ENCODE assay signal across 8 cellular contexts in the genomic region with DNA sequence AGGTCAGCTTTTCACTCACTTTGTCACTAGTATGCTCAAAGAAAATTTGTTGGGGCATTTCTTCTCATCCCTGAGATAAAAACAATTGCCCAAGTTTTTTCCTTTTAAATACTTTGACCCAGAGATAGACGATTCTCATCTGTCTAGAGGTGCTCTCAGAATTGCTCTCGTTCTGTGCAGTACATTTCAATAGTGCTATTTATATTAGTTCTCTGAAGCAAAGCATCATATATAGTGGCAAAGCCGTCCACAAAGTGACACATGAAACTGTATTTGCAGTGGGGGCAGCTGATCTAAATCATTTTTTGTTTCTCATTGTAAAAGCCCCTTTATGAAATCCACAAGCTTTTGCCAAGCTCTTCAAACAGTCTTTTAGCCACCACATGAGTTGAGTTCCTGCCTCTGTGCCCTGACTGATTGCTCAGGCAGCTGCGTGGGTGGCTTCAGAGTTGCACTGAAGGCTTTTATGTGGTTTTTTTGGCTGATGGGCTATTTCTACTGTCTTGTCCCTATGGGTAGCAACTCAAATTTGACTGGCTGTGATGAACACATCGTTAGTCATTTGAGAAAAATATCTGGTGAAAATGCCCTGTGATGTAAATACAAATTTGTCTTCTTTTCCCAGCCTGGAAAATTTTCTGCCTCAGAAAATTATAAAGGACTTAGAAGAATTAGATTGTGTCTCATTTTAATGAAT.
DNase-seq lines count a peak whose midpoint lies in the region; ATAC-seq and FAIRE-seq lines count a peak whose summit lies in the region.

No MANE protein-coding gene starts in this region.

- no peak overlapping the region for H4K5ac ChIP-seq in mesendoderm (ENCODE audit: low read length)

- H3K9me3 Mint-ChIP-seq in activated T-cell treated with anti-CD3 and anti-CD28 coated beads, Interleukin-2, amount 50 U/mL, for 24 hours, result peaks cover 4% of the 10 kb centered on the region
- no peaks in the 10 kb centered on the region for H3K9me3 Mint-ChIP-seq in naive thymus-derived CD4-positive, alpha-beta T cell

- H3K23ac ChIP-seq in mesendoderm (ENCODE audit: low read length), result no peak overlapping the region

- H3K4me1 ChIP-seq in naive thymus-derived CD4-positive, alpha-beta T cell (ENCODE audit: control insufficient read depth in 2 of 2, insufficient read depth in 2 of 2, low read length in 2 of 2), result peaks cover 0 to 7% of the 10 kb centered on the region in 2 donors
- H3K4me1 ChIP-seq in mesendoderm (ENCODE audit: control insufficient read depth, low read depth, low read length), result no peaks in the 10 kb centered on the region

- CTCF ChIA-PET in naive thymus-derived CD4-positive, alpha-beta T cell (lab: Charles Lee), result no interaction called here

- H2BK120ac ChIP-seq in mesendoderm (ENCODE audit: low read depth, low read length), result no peak overlapping the region

- no CpG with 5 or more reads among the region's 5 CpGs for WGBS in mesendoderm (ENCODE audit: extremely low coverage, insufficient coverage, low lambda C conversion rate)

- H3K4me3 Mint-ChIP-seq in activated T-cell treated with anti-CD3 and anti-CD28 coated beads, Interleukin-2, amount 50 U/mL, for 24 hours, result no peak overlapping the region
- peak overlapping the region in 6 of 10 donors; percentile 12 to 46 (median 28) for H3K4me3 Mint-ChIP-seq in naive thymus-derived CD4-positive, alpha-beta T cell

- no peak overlapping the region for H4K8ac ChIP-seq in mesendoderm (ENCODE audit: low read depth, low read length)

- H3K9me3 ChIP-seq in naive thymus-derived CD4-positive, alpha-beta T cell (ENCODE audit: control insufficient read depth in 2 of 3, low read length in 3 of 3), result no peaks in the 10 kb centered on the region

- POLR2A ChIA-PET in naive thymus-derived CD4-positive, alpha-beta T cell (lab: Charles Lee), result no interaction called here

- H3K4me1 Mint-ChIP-seq in activated T-cell treated with anti-CD3 and anti-CD28 coated beads, Interleukin-2, amount 50 U/mL, for 24 hours (ENCODE audit: low read depth), result peaks cover 29% of the 10 kb centered on the region
- peaks cover 0 to 21% (median 15%) of the 10 kb centered on the region in 7 donors for H3K4me1 Mint-ChIP-seq in naive thymus-derived CD4-positive, alpha-beta T cell

- H3K4me3 ChIP-seq in naive thymus-derived CD4-positive, alpha-beta T cell (ENCODE audit: low read length), result no peak overlapping the region
- no peak overlapping the region for H3K4me3 ChIP-seq in mesendoderm (ENCODE audit: low read length)

- H3K79me1 ChIP-seq in mesendoderm (ENCODE audit: low read length), result no peaks in the 10 kb centered on the region

- no peak overlapping the region for H3K9ac ChIP-seq in mesendoderm (ENCODE audit: low read length)

- no peak overlapping the region for H2BK5ac ChIP-seq in mesendoderm (ENCODE audit: low read length)

- H3K79me2 ChIP-seq in mesendoderm (ENCODE audit: control insufficient read depth, insufficient read depth, low read length), result no peaks in the 10 kb centered on the region

- no peak overlapping the region for H3K56ac ChIP-seq in mesendoderm (ENCODE audit: low read length)

- ATAC-seq in GM21390 (IDR thresholded peaks at IDR 0.05; ENCODE audit: unreplicated experiment), result peak; percentile 91
- ATAC-seq in naive thymus-derived CD4-positive, alpha-beta T cell, result peak; percentile 61

- no peaks in the 10 kb centered on the region for H3K36me3 Mint-ChIP-seq in activated T-cell treated with anti-CD3 and anti-CD28 coated beads, Interleukin-2, amount 50 U/mL, for 24 hours (ENCODE audit: low read depth)
- peaks cover 0 to 4% (median 0%) of the 10 kb centered on the region in 5 donors for H3K36me3 Mint-ChIP-seq in naive thymus-derived CD4-positive, alpha-beta T cell

- intact Hi-C loops in naive thymus-derived CD4-positive, alpha-beta T cell (cut with micrococcal nuclease), result no loop called here

- H3K27me3 ChIP-seq in naive thymus-derived CD4-positive, alpha-beta T cell (ENCODE audit: control insufficient read depth in 2 of 2, insufficient read depth in 2 of 2, low read length in 2 of 2), result no peaks in the 10 kb centered on the region
- no peaks in the 10 kb centered on the region for H3K27me3 ChIP-seq in mesendoderm (ENCODE audit: insufficient read depth, low read length, poor library complexity)

- H2BK15ac ChIP-seq in mesendoderm (replicated peaks; ENCODE audit: low read depth), result no peak overlapping the region

- H3K36me3 ChIP-seq in naive thymus-derived CD4-positive, alpha-beta T cell (ENCODE audit: control insufficient read depth in 2 of 3, insufficient read depth in 3 of 3, low read length in 3 of 3), result no peaks in the 10 kb centered on the region
- no peaks in the 10 kb centered on the region for H3K36me3 ChIP-seq in mesendoderm (ENCODE audit: control insufficient read depth, insufficient read depth, low read length)

- H3K27ac ChIP-seq in naive thymus-derived CD4-positive, alpha-beta T cell (ENCODE audit: low read depth, low read length), result no peak overlapping the region
- H3K27ac ChIP-seq in mesendoderm (ENCODE audit: low read depth, low read length), result no peak overlapping the region

- no peak overlapping the region for H3K4me2 ChIP-seq in mesendoderm (ENCODE audit: low read length)

- DNase-seq in Ammon's horn (ENCODE audit: low spot score) (peak; percentile 7), HTR-8/SVneo (ENCODE audit: insufficient read length, low spot score) (peak; percentile 10), mesendoderm (no peak), DMS 273 treated with DMSO at 0.1 percent for 48 hours (lab: John Stamatoyannopoulos, UW) (no peak)
- DNase-seq in activated T-cell treated with anti-CD3 and anti-CD28 coated beads, Interleukin-2, amount 50 U/mL, for 24 hours, result peak; percentile 75
- peak in 7 of 9 donors; percentile 2 to 64 (median 21) for DNase-seq in naive thymus-derived CD4-positive, alpha-beta T cell
- no peak for DNase-seq in NK-92 treated with Interleukin-12 subunit alpha and Interleukin-12 subunit beta, amount 100 ng/mL, for 24 hours (lab: John Stamatoyannopoulos, UW)

- H3K27me3 Mint-ChIP-seq in activated T-cell treated with anti-CD3 and anti-CD28 coated beads, Interleukin-2, amount 50 U/mL, for 24 hours, result peaks cover 51% of the 10 kb centered on the region
- peaks cover 0 to 39% (median 14%) of the 10 kb centered on the region in 5 donors for H3K27me3 Mint-ChIP-seq in naive thymus-derived CD4-positive, alpha-beta T cell

- no peak overlapping the region for H3K4ac ChIP-seq in mesendoderm (ENCODE audit: low read depth, low read length)

- no peak overlapping the region for H3K18ac ChIP-seq in mesendoderm (ENCODE audit: low read length)

- no peak for FAIRE-seq in HTR-8/SVneo (lab: Jason Lieb, UNC)

- H3K27ac Mint-ChIP-seq in activated T-cell treated with anti-CD3 and anti-CD28 coated beads, Interleukin-2, amount 50 U/mL, for 24 hours, result peak overlapping the region; percentile 41
- H3K27ac Mint-ChIP-seq in naive thymus-derived CD4-positive, alpha-beta T cell, result no peak overlapping the region

- no peak overlapping the region for H2AK5ac ChIP-seq in mesendoderm (ENCODE audit: low read length)

Comparison
In these comparisons a context has a peak if more than half of its experiments do, and no peak if none do; other contexts are left out.
1. DNase-seq: peak in Ammon's horn (single experiment), HTR-8/SVneo (single experiment), activated T-cell treated with anti-CD3 and anti-CD28 coated beads, Interleukin-2, amount 50 U/mL, for 24 hours (single experiment) and naive thymus-derived CD4-positive, alpha-beta T cell (7 of 9); none in NK-92 treated with Interleukin-12 subunit alpha and Interleukin-12 subunit beta, amount 100 ng/mL, for 24 hours (single experiment), mesendoderm (single experiment) and DMS 273 treated with DMSO at 0.1 percent for 48 hours (single experiment).